In the genomic region with DNA sequence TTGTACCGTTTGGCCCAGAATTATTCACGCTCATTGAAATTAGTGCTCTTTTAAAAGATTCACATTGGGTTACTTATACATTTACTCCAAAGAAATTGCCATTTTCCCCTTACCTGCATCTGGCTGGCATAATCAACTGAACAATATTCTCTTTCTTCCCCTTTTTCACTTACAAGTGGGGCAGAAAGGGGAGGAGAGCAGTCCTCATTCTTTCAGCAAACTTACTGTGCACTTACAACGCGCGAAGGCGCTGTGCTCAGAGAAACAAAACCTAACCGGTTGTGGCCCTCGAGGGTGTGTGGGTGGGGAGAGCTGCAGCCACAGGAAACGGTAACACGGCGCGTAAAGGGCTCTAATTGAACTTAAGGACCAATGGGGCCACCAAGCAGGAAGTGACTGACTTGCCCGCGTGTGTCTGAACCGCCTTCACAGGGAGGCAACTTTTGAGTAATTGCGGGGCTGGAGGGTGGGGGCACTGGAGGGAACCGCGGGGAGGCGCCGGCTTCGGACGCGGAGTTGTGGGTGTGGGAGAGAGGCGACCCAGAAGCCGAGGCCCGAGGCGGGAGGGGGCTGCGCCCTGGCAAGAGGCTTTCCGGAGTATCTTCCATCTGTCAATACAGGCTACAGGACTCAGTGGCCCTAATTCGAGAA, we compare ENCODE assay signal across 1 cellular context.
TF ChIP-seq lines count a peak whose summit lies in the region.

No MANE protein-coding gene starts in this region.

TF ChIP-seq in HepG2, 621 proteins besides CTCF, POLR2A, EP300 and RAD21 (continued from another document and continues in another):
- TF ChIP-seq, protein P1, sequence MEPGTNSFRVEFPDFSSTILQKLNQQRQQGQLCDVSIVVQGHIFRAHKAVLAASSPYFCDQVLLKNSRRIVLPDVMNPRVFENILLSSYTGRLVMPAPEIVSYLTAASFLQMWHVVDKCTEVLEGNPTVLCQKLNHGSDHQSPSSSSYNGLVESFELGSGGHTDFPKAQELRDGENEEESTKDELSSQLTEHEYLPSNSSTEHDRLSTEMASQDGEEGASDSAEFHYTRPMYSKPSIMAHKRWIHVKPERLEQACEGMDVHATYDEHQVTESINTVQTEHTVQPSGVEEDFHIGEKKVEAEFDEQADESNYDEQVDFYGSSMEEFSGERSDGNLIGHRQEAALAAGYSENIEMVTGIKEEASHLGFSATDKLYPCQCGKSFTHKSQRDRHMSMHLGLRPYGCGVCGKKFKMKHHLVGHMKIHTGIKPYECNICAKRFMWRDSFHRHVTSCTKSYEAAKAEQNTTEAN (CRISPR knock-in tag; conservative IDR thresholded peaks at IDR 0.05) = no peak
- TF ChIP-seq ZNF607 (CRISPR knock-in tag; IDR thresholded peaks at IDR 0.05; ENCODE audit: borderline replicate concordance) (no peak), ZSCAN30 (CRISPR knock-in tag; IDR thresholded peaks at IDR 0.05) (no peak), SSRP1 (CRISPR knock-in tag; IDR thresholded peaks at IDR 0.05) (no peak), SIN3A (IDR thresholded peaks at IDR 0.05; ENCODE audit: borderline replicate concordance, low read depth, low read length) (peak; percentile 71), ERF (CRISPR knock-in tag; IDR thresholded peaks at IDR 0.05) (no peak), ZNF761 (CRISPR knock-in tag; conservative IDR thresholded peaks at IDR 0.05) (peak; percentile 25; the same call in 1 of the 2 replicates), MIER2 (CRISPR knock-in tag; IDR thresholded peaks at IDR 0.05) (no peak), TEAD3 (CRISPR knock-in tag; optimal IDR thresholded peaks at IDR 0.05; ENCODE audit: borderline replicate concordance) (peak; percentile 33), KDM5A (IDR thresholded peaks at IDR 0.05; ENCODE audit: borderline replicate concordance, low read length) (no peak), MTF1 (CRISPR knock-in tag; IDR thresholded peaks at IDR 0.05) (no peak), GABPB1 (CRISPR knock-in tag; IDR thresholded peaks at IDR 0.05) (no peak; the same call in 1 of the 2 replicates), ZNF34 (CRISPR knock-in tag; IDR thresholded peaks at IDR 0.05; ENCODE audit: borderline replicate concordance) (no peak), ZNF224 (CRISPR knock-in tag; IDR thresholded peaks at IDR 0.05) (no peak), GATA4 (IDR thresholded peaks at IDR 0.05; ENCODE audit: borderline replicate concordance, low read depth) (no peak), ZNF234 (CRISPR knock-in tag; conservative IDR thresholded peaks at IDR 0.05) (no peak), ZNF644 (CRISPR knock-in tag; IDR thresholded peaks at IDR 0.05; ENCODE audit: low read depth) (no peak), ZNF766 (CRISPR knock-in tag; IDR thresholded peaks at IDR 0.05; ENCODE audit: borderline replicate concordance) (no peak), ZNF776 (CRISPR knock-in tag; IDR thresholded peaks at IDR 0.05) (no peak), SRSF9 (IDR thresholded peaks at IDR 0.05; ENCODE audit: borderline replicate concordance, insufficient read depth, low read depth, low read length, poor library complexity, severe bottlenecking) (no peak), CHD4 (IDR thresholded peaks at IDR 0.05; ENCODE audit: borderline replicate concordance, low read length) (no peak)
- TF ChIP-seq, protein P2, sequence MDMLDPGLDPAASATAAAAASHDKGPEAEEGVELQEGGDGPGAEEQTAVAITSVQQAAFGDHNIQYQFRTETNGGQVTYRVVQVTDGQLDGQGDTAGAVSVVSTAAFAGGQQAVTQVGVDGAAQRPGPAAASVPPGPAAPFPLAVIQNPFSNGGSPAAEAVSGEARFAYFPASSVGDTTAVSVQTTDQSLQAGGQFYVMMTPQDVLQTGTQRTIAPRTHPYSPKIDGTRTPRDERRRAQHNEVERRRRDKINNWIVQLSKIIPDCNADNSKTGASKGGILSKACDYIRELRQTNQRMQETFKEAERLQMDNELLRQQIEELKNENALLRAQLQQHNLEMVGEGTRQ (IDR thresholded peaks at IDR 0.05; ENCODE audit: low read depth, low read length) = no peak
- TF ChIP-seq, protein P2 (CRISPR knock-in tag; IDR thresholded peaks at IDR 0.05; ENCODE audit: borderline replicate concordance) = no peak
- TF ChIP-seq, protein P3, sequence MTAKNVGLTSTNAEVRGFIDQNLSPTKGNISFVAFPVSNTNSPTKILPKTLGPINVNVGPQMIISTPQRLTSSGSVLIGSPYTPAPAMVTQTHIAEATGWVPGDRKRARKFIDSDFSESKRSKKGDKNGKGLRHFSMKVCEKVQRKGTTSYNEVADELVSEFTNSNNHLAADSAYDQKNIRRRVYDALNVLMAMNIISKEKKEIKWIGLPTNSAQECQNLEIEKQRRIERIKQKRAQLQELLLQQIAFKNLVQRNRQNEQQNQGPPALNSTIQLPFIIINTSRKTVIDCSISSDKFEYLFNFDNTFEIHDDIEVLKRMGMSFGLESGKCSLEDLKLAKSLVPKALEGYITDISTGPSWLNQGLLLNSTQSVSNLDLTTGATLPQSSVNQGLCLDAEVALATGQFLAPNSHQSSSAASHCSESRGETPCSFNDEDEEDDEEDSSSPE (CRISPR knock-in tag; IDR thresholded peaks at IDR 0.05) = peak; percentile 51; the same call in 1 of the 2 replicates
- TF ChIP-seq, protein P4, sequence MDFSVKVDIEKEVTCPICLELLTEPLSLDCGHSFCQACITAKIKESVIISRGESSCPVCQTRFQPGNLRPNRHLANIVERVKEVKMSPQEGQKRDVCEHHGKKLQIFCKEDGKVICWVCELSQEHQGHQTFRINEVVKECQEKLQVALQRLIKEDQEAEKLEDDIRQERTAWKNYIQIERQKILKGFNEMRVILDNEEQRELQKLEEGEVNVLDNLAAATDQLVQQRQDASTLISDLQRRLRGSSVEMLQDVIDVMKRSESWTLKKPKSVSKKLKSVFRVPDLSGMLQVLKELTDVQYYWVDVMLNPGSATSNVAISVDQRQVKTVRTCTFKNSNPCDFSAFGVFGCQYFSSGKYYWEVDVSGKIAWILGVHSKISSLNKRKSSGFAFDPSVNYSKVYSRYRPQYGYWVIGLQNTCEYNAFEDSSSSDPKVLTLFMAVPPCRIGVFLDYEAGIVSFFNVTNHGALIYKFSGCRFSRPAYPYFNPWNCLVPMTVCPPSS (IDR thresholded peaks at IDR 0.05) = no peak
- TF ChIP-seq, protein P5, sequence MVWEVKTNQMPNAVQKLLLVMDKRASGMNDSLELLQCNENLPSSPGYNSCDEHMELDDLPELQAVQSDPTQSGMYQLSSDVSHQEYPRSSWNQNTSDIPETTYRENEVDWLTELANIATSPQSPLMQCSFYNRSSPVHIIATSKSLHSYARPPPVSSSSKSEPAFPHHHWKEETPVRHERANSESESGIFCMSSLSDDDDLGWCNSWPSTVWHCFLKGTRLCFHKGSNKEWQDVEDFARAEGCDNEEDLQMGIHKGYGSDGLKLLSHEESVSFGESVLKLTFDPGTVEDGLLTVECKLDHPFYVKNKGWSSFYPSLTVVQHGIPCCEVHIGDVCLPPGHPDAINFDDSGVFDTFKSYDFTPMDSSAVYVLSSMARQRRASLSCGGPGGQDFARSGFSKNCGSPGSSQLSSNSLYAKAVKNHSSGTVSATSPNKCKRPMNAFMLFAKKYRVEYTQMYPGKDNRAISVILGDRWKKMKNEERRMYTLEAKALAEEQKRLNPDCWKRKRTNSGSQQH (CRISPR knock-in tag; IDR thresholded peaks at IDR 0.05; ENCODE audit: low read depth) = no peak; the same call in 1 of the 2 replicates
- TF ChIP-seq, protein P6, sequence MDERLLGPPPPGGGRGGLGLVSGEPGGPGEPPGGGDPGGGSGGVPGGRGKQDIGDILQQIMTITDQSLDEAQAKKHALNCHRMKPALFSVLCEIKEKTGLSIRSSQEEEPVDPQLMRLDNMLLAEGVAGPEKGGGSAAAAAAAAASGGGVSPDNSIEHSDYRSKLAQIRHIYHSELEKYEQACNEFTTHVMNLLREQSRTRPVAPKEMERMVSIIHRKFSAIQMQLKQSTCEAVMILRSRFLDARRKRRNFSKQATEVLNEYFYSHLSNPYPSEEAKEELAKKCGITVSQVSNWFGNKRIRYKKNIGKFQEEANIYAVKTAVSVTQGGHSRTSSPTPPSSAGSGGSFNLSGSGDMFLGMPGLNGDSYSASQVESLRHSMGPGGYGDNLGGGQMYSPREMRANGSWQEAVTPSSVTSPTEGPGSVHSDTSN (CRISPR knock-in tag; IDR thresholded peaks at IDR 0.05) = no peak
- TF ChIP-seq, protein P7, sequence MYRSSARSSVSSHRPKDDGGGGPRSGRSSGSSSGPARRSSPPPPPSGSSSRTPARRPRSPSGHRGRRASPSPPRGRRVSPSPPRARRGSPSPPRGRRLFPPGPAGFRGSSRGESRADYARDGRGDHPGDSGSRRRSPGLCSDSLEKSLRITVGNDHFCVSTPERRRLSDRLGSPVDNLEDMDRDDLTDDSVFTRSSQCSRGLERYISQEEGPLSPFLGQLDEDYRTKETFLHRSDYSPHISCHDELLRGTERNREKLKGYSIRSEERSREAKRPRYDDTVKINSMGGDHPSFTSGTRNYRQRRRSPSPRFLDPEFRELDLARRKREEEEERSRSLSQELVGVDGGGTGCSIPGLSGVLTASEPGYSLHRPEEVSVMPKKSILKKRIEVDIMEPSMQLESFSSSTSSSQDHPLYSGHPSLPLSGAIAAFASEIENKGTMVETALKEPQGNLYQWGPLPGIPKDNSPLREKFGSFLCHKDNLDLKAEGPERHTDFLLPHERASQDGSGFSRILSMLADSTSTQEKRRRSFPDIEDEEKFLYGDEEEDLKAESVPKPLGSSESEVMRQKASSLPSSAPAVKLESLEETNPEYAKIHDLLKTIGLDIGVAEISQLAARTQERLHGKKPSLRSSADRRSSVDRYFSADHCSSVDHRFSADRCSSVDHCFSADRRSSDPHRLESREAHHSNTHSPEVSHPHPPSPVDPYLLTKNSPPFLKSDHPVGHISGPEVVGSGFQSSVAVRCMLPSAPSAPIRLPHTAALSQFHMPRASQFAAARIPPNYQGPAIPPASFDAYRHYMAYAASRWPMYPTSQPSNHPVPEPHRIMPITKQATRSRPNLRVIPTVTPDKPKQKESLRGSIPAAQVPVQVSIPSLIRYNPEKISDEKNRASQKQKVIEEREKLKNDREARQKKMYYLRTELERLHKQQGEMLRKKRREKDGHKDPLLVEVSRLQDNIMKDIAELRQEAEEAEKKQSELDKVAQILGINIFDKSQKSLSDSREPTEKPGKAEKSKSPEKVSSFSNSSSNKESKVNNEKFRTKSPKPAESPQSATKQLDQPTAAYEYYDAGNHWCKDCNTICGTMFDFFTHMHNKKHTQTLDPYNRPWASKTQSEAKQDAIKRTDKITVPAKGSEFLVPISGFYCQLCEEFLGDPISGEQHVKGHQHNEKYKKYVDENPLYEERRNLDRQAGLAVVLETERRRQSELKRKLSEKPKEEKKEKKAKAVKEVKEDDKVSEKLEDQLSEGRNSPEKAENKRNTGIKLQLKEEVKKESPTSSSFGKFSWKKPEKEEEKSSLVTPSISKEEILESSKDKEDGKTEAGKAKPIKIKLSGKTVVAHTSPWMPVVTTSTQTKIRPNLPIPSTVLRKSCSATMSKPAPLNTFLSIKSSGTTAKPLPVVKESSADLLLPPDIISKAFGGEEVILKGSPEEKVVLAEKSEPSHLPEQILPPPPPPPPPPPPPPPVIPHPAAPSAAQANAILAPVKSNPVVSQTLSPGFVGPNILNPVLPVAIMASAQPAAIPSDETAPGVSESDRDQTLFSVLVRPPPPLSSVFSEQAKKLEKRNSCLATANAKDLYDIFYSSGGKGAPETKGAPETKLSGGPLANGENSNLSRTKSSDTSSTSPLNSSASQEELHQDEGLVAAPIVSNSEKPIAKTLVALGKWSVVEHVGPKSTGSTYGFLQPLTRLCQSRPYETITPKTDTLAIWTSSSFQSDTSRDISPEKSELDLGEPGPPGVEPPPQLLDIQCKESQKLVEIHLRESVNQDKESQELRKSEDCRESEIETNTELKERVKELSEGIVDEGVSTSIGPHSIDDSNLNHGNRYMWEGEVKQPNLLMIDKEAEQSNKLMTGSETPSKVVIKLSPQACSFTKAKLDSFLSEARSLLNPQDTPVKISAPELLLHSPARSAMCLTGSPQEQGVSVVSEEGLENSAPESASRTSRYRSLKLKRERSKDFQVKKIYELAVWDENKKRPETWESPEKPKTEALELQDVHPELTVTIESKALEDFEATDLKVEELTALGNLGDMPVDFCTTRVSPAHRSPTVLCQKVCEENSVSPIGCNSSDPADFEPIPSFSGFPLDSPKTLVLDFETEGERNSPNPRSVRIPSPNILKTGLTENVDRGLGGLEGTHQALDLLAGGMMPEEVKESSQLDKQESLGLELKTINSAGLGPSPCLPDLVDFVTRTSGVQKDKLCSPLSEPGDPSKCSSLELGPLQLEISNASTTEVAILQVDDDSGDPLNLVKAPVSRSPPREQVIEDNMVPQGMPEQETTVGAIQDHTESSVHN (CRISPR knock-in tag; IDR thresholded peaks at IDR 0.05) = no peak
- TF ChIP-seq, protein P8, sequence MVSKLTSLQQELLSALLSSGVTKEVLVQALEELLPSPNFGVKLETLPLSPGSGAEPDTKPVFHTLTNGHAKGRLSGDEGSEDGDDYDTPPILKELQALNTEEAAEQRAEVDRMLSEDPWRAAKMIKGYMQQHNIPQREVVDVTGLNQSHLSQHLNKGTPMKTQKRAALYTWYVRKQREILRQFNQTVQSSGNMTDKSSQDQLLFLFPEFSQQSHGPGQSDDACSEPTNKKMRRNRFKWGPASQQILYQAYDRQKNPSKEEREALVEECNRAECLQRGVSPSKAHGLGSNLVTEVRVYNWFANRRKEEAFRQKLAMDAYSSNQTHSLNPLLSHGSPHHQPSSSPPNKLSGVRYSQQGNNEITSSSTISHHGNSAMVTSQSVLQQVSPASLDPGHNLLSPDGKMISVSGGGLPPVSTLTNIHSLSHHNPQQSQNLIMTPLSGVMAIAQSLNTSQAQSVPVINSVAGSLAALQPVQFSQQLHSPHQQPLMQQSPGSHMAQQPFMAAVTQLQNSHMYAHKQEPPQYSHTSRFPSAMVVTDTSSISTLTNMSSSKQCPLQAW (CRISPR knock-in tag; IDR thresholded peaks at IDR 0.05) = no peak
- TF ChIP-seq, protein P9, sequence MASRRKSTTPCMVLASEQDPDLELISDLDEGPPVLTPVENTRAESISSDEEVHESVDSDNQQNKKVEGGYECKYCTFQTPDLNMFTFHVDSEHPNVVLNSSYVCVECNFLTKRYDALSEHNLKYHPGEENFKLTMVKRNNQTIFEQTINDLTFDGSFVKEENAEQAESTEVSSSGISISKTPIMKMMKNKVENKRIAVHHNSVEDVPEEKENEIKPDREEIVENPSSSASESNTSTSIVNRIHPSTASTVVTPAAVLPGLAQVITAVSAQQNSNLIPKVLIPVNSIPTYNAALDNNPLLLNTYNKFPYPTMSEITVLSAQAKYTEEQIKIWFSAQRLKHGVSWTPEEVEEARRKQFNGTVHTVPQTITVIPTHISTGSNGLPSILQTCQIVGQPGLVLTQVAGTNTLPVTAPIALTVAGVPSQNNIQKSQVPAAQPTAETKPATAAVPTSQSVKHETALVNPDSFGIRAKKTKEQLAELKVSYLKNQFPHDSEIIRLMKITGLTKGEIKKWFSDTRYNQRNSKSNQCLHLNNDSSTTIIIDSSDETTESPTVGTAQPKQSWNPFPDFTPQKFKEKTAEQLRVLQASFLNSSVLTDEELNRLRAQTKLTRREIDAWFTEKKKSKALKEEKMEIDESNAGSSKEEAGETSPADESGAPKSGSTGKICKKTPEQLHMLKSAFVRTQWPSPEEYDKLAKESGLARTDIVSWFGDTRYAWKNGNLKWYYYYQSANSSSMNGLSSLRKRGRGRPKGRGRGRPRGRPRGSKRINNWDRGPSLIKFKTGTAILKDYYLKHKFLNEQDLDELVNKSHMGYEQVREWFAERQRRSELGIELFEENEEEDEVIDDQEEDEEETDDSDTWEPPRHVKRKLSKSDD (CRISPR knock-in tag; IDR thresholded peaks at IDR 0.05; ENCODE audit: low read depth) = peak; percentile 6; the same call in 1 of the 2 replicates
- TF ChIP-seq, protein P10, sequence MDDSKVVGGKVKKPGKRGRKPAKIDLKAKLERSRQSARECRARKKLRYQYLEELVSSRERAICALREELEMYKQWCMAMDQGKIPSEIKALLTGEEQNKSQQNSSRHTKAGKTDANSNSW (CRISPR knock-in tag; IDR thresholded peaks at IDR 0.05; ENCODE audit: borderline replicate concordance) = no peak
